29 cellular contexts compared by ENCODE assay signal in the genomic region with DNA sequence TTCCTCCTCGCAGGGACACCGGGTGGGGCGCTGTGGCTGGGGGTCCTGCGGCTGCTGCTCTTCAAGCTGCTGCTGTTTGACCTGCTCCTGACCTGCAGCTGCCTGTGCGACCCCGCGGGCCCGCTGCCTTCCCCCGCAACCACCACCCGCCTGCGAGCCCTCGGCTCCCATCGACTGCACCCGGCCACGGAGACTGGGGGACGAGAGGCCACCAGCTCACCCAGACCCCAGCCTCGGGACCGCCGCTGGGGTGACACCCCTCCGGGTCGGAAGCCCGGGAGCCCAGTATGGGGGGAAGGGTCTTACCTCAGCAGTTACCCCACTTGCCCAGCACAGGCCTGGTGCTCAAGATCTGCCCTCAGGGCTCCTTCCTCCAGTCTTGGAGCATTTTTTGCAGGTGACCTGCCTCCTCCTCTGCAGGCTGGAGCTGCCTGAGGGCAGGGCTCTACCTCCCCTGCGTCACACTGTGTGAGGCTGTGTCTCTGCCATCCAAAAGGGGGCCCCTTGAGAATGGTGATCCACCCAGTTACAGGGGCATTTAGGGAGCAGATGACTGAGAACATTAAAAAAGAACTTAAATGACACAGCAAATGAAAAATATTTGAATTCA. TPM values are rescaled to one million over a fixed set of nuclear protein-coding genes. Genes with fewer than 3 reads are reported as not detected.
DNase-seq lines count a peak whose midpoint lies in the region; ATAC-seq and TF ChIP-seq lines count a peak whose summit lies in the region.
"Had no signal": no experiment of that assay in that cellular context is flagged by ENCODE, and none has a peak within 500 bp of the region (broad histone marks: within the 10 kb centered on the region; RNA-seq: fewer than 3 reads in every experiment).

No MANE protein-coding gene starts in this region.

- in situ Hi-C loops in IMR-90 (cut with MboI; ENCODE audit: low sequenced_read_pairs) = no loop called here

- H3K79me1 ChIP-seq in IMR-90 (ENCODE audit: low read depth in 1 of 2, low read length in 2 of 2) = peaks cover under 1 to 2% of the 10 kb centered on the region in 2 experiments; a peak in 3 of 4 replicates
- no peaks in the 10 kb centered on the region for H3K79me1 ChIP-seq in neuronal stem cell (ENCODE audit: low read depth, low read length)

- no peak overlapping the region for H3K4me3 Mint-ChIP-seq in activated T-cell treated with anti-CD3 and anti-CD28 coated beads, Interleukin-2, amount 50 U/mL, for 24 hours
- H3K4me3 Mint-ChIP-seq in endodermal cell (no peak overlapping the region), glutamatergic neuron (ENCODE audit: unreplicated experiment) (no peak overlapping the region)
- H3K4me3 Mint-ChIP-seq: brain, natural killer cell, type B pancreatic cell had no signal

- peaks cover 12% of the 10 kb centered on the region for H3K36me3 Mint-ChIP-seq in activated T-cell treated with anti-CD3 and anti-CD28 coated beads, Interleukin-2, amount 50 U/mL, for 24 hours (ENCODE audit: low read depth)
- H3K36me3 Mint-ChIP-seq in endodermal cell (ENCODE audit: low read depth) = no peaks in the 10 kb centered on the region
- no peaks in the 10 kb centered on the region for H3K36me3 Mint-ChIP-seq in glutamatergic neuron (ENCODE audit: unreplicated experiment)
- H3K36me3 Mint-ChIP-seq: brain, natural killer cell, type B pancreatic cell had no signal

- H3K4ac ChIP-seq in IMR-90 (ENCODE audit: low read depth, low read length) (no peak overlapping the region), neuronal stem cell (ENCODE audit: low read length) (no peak overlapping the region)

- TF ChIP-seq POLR2A in IMR-90 (IDR thresholded peaks at IDR 0.05; ENCODE audit: low read depth, low read length) = no peak
- no peak for TF ChIP-seq POLR2A in Peyer's patch (IDR thresholded peaks at IDR 0.05)

- no TSS peak for BruUV-seq in IMR-90 (replicated peaks; lab: Mats Ljungman, UMichigan)

- no peak overlapping the region for H3K4me2 ChIP-seq in IMR-90 (ENCODE audit: low read depth, low read length)
- H3K4me2 ChIP-seq in neuronal stem cell (ENCODE audit: insufficient read depth, low read length, poor library complexity, severe bottlenecking) = no peak overlapping the region
- H3K4me2 ChIP-seq: SK-N-SH had no signal

- no peak overlapping the region for H4K91ac ChIP-seq in IMR-90 (ENCODE audit: insufficient read depth, low read depth, low read length)
- no peak overlapping the region for H4K91ac ChIP-seq in neuronal stem cell (ENCODE audit: low read depth, low read length, poor library complexity)

- H4K8ac ChIP-seq in IMR-90 (ENCODE audit: low read depth in 2 of 2, low read length in 2 of 2) (no peak overlapping the region), neuronal stem cell (ENCODE audit: low read depth, low read length) (no peak overlapping the region)

- no peaks in the 10 kb centered on the region for H3K27me3 Mint-ChIP-seq in activated T-cell treated with anti-CD3 and anti-CD28 coated beads, Interleukin-2, amount 50 U/mL, for 24 hours
- H3K27me3 Mint-ChIP-seq in endodermal cell (ENCODE audit: insufficient read depth) (peaks cover 2% of the 10 kb centered on the region), glutamatergic neuron (ENCODE audit: unreplicated experiment) (peaks cover 5% of the 10 kb centered on the region)

- no peak for ATAC-seq in IMR-90 (ENCODE audit: low read depth)
- ATAC-seq: heart left ventricle, natural killer cell, pancreas, right cardiac atrium had no signal

- no peak for TF ChIP-seq RAD21 in IMR-90 (IDR thresholded peaks at IDR 0.05; ENCODE audit: low read length)

- H2AFZ ChIP-seq in IMR-90 (replicated peaks; ENCODE audit: low read length, poor library complexity) (peak overlapping the region; percentile 58), neuronal stem cell (ENCODE audit: low read length) (peak overlapping the region; percentile 61)
- H2AFZ ChIP-seq: GM23248 had no signal

- H3K27me3 ChIP-seq in IMR-90 (ENCODE audit: control insufficient read depth, insufficient read depth, low read length) (no peaks in the 10 kb centered on the region), endodermal cell (ENCODE audit: control insufficient read depth, insufficient read depth, low read length, poor library complexity, severe bottlenecking) (no peaks in the 10 kb centered on the region), neuronal stem cell (ENCODE audit: control insufficient read depth in 3 of 3, insufficient read depth in 3 of 3, low read depth in 1 of 3, low read length in 3 of 3) (no peaks in the 10 kb centered on the region), Peyer's patch (no peaks in the 10 kb centered on the region)
- H3K27me3 ChIP-seq: pancreas had no signal

- no peak overlapping the region for H3K56ac ChIP-seq in IMR-90 (ENCODE audit: extremely low read depth, insufficient read depth, low read length)

- H3K9ac ChIP-seq in IMR-90 (ENCODE audit: low read depth, low read length) = no peak overlapping the region
- no peak overlapping the region for H3K9ac ChIP-seq in endodermal cell (ENCODE audit: extremely low read depth, low read length, poor library complexity, severe bottlenecking)
- no peak overlapping the region for H3K9ac ChIP-seq in neuronal stem cell (ENCODE audit: low read depth, low read length, poor library complexity)
- H3K9ac ChIP-seq: GM23248, SK-N-SH had no signal

- H2BK5ac ChIP-seq in IMR-90 (ENCODE audit: low read depth, low read length, poor library complexity, severe bottlenecking) (no peak overlapping the region), neuronal stem cell (ENCODE audit: low read length) (peak overlapping the region; percentile 19)

- no peak overlapping the region; the same call in 1 of the 2 replicates for H3K23ac ChIP-seq in IMR-90 (ENCODE audit: low read depth, low read length)
- peak overlapping the region; percentile 89 for H3K23ac ChIP-seq in neuronal stem cell (ENCODE audit: low read depth, low read length, poor library complexity)

- POLR2A ChIA-PET in IMR-90 (lab: Charles Lee; ENCODE audit: unreplicated experiment) = no interaction called here

- peaks cover 3% of the 10 kb centered on the region; the same call in 1 of the 2 replicates for H4K20me1 ChIP-seq in IMR-90 (ENCODE audit: insufficient read depth, low read length)

- H3K4me1 Mint-ChIP-seq in activated T-cell treated with anti-CD3 and anti-CD28 coated beads, Interleukin-2, amount 50 U/mL, for 24 hours (ENCODE audit: low read depth) = peaks cover 11% of the 10 kb centered on the region
- H3K4me1 Mint-ChIP-seq in endodermal cell (peaks cover 7% of the 10 kb centered on the region), glutamatergic neuron (ENCODE audit: low read depth, unreplicated experiment) (peaks cover 3% of the 10 kb centered on the region)

- H3K9me3 ChIP-seq in IMR-90 (ENCODE audit: control insufficient read depth, insufficient read depth, low read length) (no peaks in the 10 kb centered on the region), endodermal cell (ENCODE audit: control insufficient read depth, low read length) (no peaks in the 10 kb centered on the region), neuronal stem cell (replicated peaks in 1 of 2; ENCODE audit: control insufficient read depth in 2 of 2, insufficient read depth in 1 of 2, low read depth in 1 of 2, low read length in 2 of 2) (no peaks in the 10 kb centered on the region), Peyer's patch (no peaks in the 10 kb centered on the region)
- H3K9me3 ChIP-seq: heart left ventricle, left ventricle myocardium inferior, pancreas, SK-N-SH had no signal

- H2AK5ac ChIP-seq in IMR-90 (ENCODE audit: low read depth, low read length) = no peak overlapping the region
- peak overlapping the region; percentile 47 for H2AK5ac ChIP-seq in neuronal stem cell (ENCODE audit: low read depth, low read length)

- no peak overlapping the region for H4K5ac ChIP-seq in IMR-90 (ENCODE audit: low read depth, low read length)

- no CpG with 5 or more reads among the region's 23 CpGs for WGBS in IMR-90 (ENCODE audit: extremely low coverage in 2 of 2, insufficient read length in 1 of 2), 2 experiments
- 87 to 91% methylated on average over 9 to 23 of the region's 23 CpGs for WGBS in endodermal cell (ENCODE audit: insufficient coverage in 1 of 2, insufficient read length in 1 of 2), 2 experiments
- no CpG with 5 or more reads among the region's 23 CpGs for WGBS in neuronal stem cell (ENCODE audit: extremely low coverage in 2 of 2, insufficient read length in 2 of 2, insufficient replicate concordance in 1 of 2), 2 donors

- TF ChIP-seq CTCF in IMR-90 (conservative IDR thresholded peaks at IDR 0.05; ENCODE audit: low read depth, low read length) (no peak), endodermal cell (conservative IDR thresholded peaks at IDR 0.05) (peak; percentile 11), Peyer's patch (IDR thresholded peaks at IDR 0.05) (no peak), glutamatergic neuron (IDR thresholded peaks at IDR 0.05; ENCODE audit: partially characterized antibody, unreplicated experiment) (no peak)

- H2BK12ac ChIP-seq in neuronal stem cell (ENCODE audit: low read length) = peak overlapping the region; percentile 30

- H3K4me1 ChIP-seq in IMR-90 (ENCODE audit: control insufficient read depth, insufficient read depth, low read length) (peaks cover 2% of the 10 kb centered on the region), endodermal cell (ENCODE audit: control insufficient read depth, insufficient read depth, low read length) (no peaks in the 10 kb centered on the region), neuronal stem cell (ENCODE audit: control insufficient read depth in 2 of 2, insufficient read depth in 1 of 2, low read depth in 1 of 2, low read length in 2 of 2) (peaks cover 2 to 5% of the 10 kb centered on the region in 2 donors), Peyer's patch (peaks cover 0 to 7% (median under 1%) of the 10 kb centered on the region in 4 donors)

- no peaks in the 10 kb centered on the region for H3K9me3 Mint-ChIP-seq in activated T-cell treated with anti-CD3 and anti-CD28 coated beads, Interleukin-2, amount 50 U/mL, for 24 hours
- H3K9me3 Mint-ChIP-seq in endodermal cell (no peaks in the 10 kb centered on the region), glutamatergic neuron (ENCODE audit: unreplicated experiment) (peaks cover 2% of the 10 kb centered on the region)
- H3K9me3 Mint-ChIP-seq: natural killer cell, type B pancreatic cell had no signal

- no peak for DNase-seq in activated T-cell treated with anti-CD3 and anti-CD28 coated beads, Interleukin-2, amount 50 U/mL, for 24 hours
- DNase-seq in activated T-cell treated with anti-CD3 and anti-CD28 coated beads for 4 hours (no peak), IMR-90 (no peak), endodermal cell (peak; percentile 67), neuronal stem cell (ENCODE audit: low spot score) (no peak), H4 (ENCODE audit: low spot score) (no peak), Peyer's patch (no peak), glutamatergic neuron (no peak)
- DNase-seq: 8988T; activated effector memory CD4-positive, alpha-beta T cell treated with Interleukin-2 at 50 U/mL for 16 hours; DMS53; effector CD4-positive, alpha-beta T cell; GM23248; heart left ventricle; left ventricle myocardium inferior; midbrain; natural killer cell; NCI-H1105; NCI-H2029; NCI-H748 treated with DMSO at 0.1 percent for 48 hours; SK-N-SH had no signal

- no peak overlapping the region for H2BK20ac ChIP-seq in IMR-90 (ENCODE audit: low read depth, low read length)

- H3K14ac ChIP-seq in IMR-90 (replicated peaks; ENCODE audit: low read depth, low read length) (no peak overlapping the region), neuronal stem cell (ENCODE audit: low read length) (peak overlapping the region; percentile 17)

- H2BK15ac ChIP-seq in IMR-90 (ENCODE audit: low read depth, low read length) = no peak overlapping the region
- H2BK15ac ChIP-seq in neuronal stem cell (ENCODE audit: low read length) = peak overlapping the region; percentile 76

- peak overlapping the region; percentile 38 for H3K27ac Mint-ChIP-seq in activated T-cell treated with anti-CD3 and anti-CD28 coated beads, Interleukin-2, amount 50 U/mL, for 24 hours
- no peak overlapping the region for H3K27ac Mint-ChIP-seq in endodermal cell
- no peak overlapping the region for H3K27ac Mint-ChIP-seq in glutamatergic neuron (ENCODE audit: unreplicated experiment)
- H3K27ac Mint-ChIP-seq: brain, natural killer cell, type B pancreatic cell had no signal

- no peak overlapping the region for H3K18ac ChIP-seq in IMR-90 (ENCODE audit: low read depth, low read length)
- peak overlapping the region; percentile 33 for H3K18ac ChIP-seq in neuronal stem cell (ENCODE audit: low read length)

- H3K36me3 ChIP-seq in IMR-90 (ENCODE audit: control insufficient read depth, insufficient read depth, low read length) (no peaks in the 10 kb centered on the region), endodermal cell (ENCODE audit: control insufficient read depth, insufficient read depth, low read length) (no peaks in the 10 kb centered on the region), neuronal stem cell (replicated peaks in 1 of 2; ENCODE audit: control insufficient read depth in 2 of 2, insufficient read depth in 2 of 2, low read length in 2 of 2) (no peaks in the 10 kb centered on the region), Peyer's patch (no peaks in the 10 kb centered on the region)
- H3K36me3 ChIP-seq: heart left ventricle, left ventricle myocardium inferior, pancreas had no signal

- no peak overlapping the region for H3K27ac ChIP-seq in IMR-90 (ENCODE audit: insufficient read depth, low read length)
- H3K27ac ChIP-seq in endodermal cell (ENCODE audit: low read depth, low read length) = no peak overlapping the region
- H3K27ac ChIP-seq in neuronal stem cell (replicated peaks; ENCODE audit: low read length) = no peak overlapping the region
- no peak overlapping the region for H3K27ac ChIP-seq in Peyer's patch
- H3K27ac ChIP-seq: GM23248, heart left ventricle, left ventricle myocardium inferior, pancreas had no signal

- no peaks in the 10 kb centered on the region for H3K9me1 ChIP-seq in IMR-90 (ENCODE audit: insufficient read depth, low read length)

- CTCF ChIA-PET in IMR-90 (lab: Yijun Ruan, JAX) = no interaction called here

- peak overlapping the region; percentile 7 for H2AK9ac ChIP-seq in IMR-90 (replicated peaks; ENCODE audit: low read depth, low read length, poor library complexity)

- dilution Hi-C loops in IMR-90 (cut with HindIII; ENCODE audit: low sequenced_read_pairs, unreplicated experiment) = no loop called here

- no peak overlapping the region for H2BK120ac ChIP-seq in IMR-90 (ENCODE audit: low read depth, low read length)
- no peak overlapping the region for H2BK120ac ChIP-seq in neuronal stem cell (ENCODE audit: low read depth, low read length)

- no peak overlapping the region for H3K4me3 ChIP-seq in IMR-90 (ENCODE audit: insufficient read depth, low read depth, low read length)
- H3K4me3 ChIP-seq in endodermal cell (ENCODE audit: low read length) = no peak overlapping the region
- H3K4me3 ChIP-seq in neuronal stem cell (ENCODE audit: low read length in 2 of 2) = no peak overlapping the region
- no peak overlapping the region for H3K4me3 ChIP-seq in Peyer's patch
- H3K4me3 ChIP-seq: GM23248, heart left ventricle, left ventricle myocardium inferior, pancreas had no signal

- intact Hi-C loops in IMR-90 (cut with micrococcal nuclease) = no loop called here

RNA-seq across cellular contexts. Expression of a gene that starts 3.9 kb away (rescaled TPM):
- total RNA-seq in IMR-90 (2012; rRNA removed) = 13.3 and 15.3 TPM in 2 replicates
- 39.2 and 39.8 TPM in 2 replicates for polyA plus RNA-seq in IMR-90 (2012; rRNA removed)
- polyA plus RNA-seq in IMR-90 (2012; cell fraction: cytosol; rRNA removed) = 28.5 and 36.8 TPM in 2 replicates
- polyA plus RNA-seq in IMR-90 (2012; cell fraction: nucleus; rRNA removed; ENCODE audit: low replicate concordance) = 17.9 and 22.1 TPM in 2 replicates
- total RNA-seq in endodermal cell = 10 to 100 TPM; 72.7 to 73.6 TPM
- 57.4 TPM for polyA plus RNA-seq in endodermal cell (2013, experiment 1 of 2)
- 50.6 TPM for polyA plus RNA-seq in endodermal cell (2013, experiment 2 of 2)
- polyA plus RNA-seq in neuronal stem cell (2013, experiment 1 of 2) = 39.7 TPM
- 39.2 TPM for polyA plus RNA-seq in neuronal stem cell (2013, experiment 2 of 2)
- total RNA-seq in H4 (2014; rRNA removed; shearing (Covaris generic)) = 34.0 and 50.6 TPM in 2 replicates
- 100 to 1,000 TPM in 1 of 4 donors, 10 to 100 TPM in 3; 27.8 to 101 (median 47.9) TPM for total RNA-seq in Peyer's patch
- 36.8 TPM for total RNA-seq in glutamatergic neuron (ENCODE audit: unreplicated experiment)

RNA-seq across cellular contexts. Expression of a gene that starts 9.5 kb away (rescaled TPM):
- total RNA-seq in IMR-90 (2012; rRNA removed) (not detected in 2 replicates), endodermal cell (not detected), Peyer's patch (not detected), glutamatergic neuron (ENCODE audit: unreplicated experiment) (not detected)
- not detected in 2 replicates for polyA plus RNA-seq in IMR-90 (2012; rRNA removed)
- polyA plus RNA-seq in IMR-90 (2012; cell fraction: cytosol; rRNA removed) = not detected in 2 replicates
- polyA plus RNA-seq in IMR-90 (2012; cell fraction: nucleus; rRNA removed; ENCODE audit: low replicate concordance) = not detected in 2 replicates
- polyA plus RNA-seq in endodermal cell (2013, experiment 1 of 2) = not detected
- not detected for polyA plus RNA-seq in endodermal cell (2013, experiment 2 of 2)
- not detected for polyA plus RNA-seq in neuronal stem cell (2013, experiment 1 of 2)
- polyA plus RNA-seq in neuronal stem cell (2013, experiment 2 of 2) = not detected
- not detected in 2 replicates for total RNA-seq in H4 (2014; rRNA removed; shearing (Covaris generic))
- total RNA-seq: cerebellum; epithelial cell of proximal tubule; fibroblast of villous mesenchyme; GM23248; left ventricle myocardium inferior; right cardiac atrium; T-helper 2 cell treated with Interferon-gamma antibody and Interleukin-4, amounts not matched to agents 100 ng/mL and 5 ng/mL, for 36 hours had no signal
- polyA plus RNA-seq: GM23248, heart left ventricle, pancreas, right cardiac atrium, SK-N-SH had no signal

RNA-seq across cellular contexts. Expression of a gene that starts 35.2 kb away (rescaled TPM):
- total RNA-seq in IMR-90 (2012; rRNA removed) = not detected in 2 replicates
- polyA plus RNA-seq in IMR-90 (2012; rRNA removed) = 0.36 TPM in 1 of 2 replicates, not detected in the other
- 0.09 TPM in 1 of 2 replicates, not detected in the other for polyA plus RNA-seq in IMR-90 (2012; cell fraction: cytosol; rRNA removed)
- 0.96 and 1.1 TPM in 2 replicates for polyA plus RNA-seq in IMR-90 (2012; cell fraction: nucleus; rRNA removed; ENCODE audit: low replicate concordance)
- under 1 TPM; 0.75 to 0.84 TPM for total RNA-seq in endodermal cell
- 1.1 TPM for polyA plus RNA-seq in endodermal cell (2013, experiment 1 of 2)
- polyA plus RNA-seq in endodermal cell (2013, experiment 2 of 2) = 1.1 TPM
- polyA plus RNA-seq in neuronal stem cell (2013, experiment 1 of 2) = 0.52 TPM
- 0.55 TPM for polyA plus RNA-seq in neuronal stem cell (2013, experiment 2 of 2)
- total RNA-seq in H4 (2014; rRNA removed; shearing (Covaris generic)) = not detected in 2 replicates
- 1 to 10 TPM in 1 of 4 donors, not detected in 3; 4.3 TPM for total RNA-seq in Peyer's patch
- total RNA-seq in glutamatergic neuron (ENCODE audit: unreplicated experiment) = 0.54 TPM
- total RNA-seq: epithelial cell of proximal tubule, fibroblast of villous mesenchyme, GM23248 had no signal
- polyA plus RNA-seq: GM23248 had no signal

RNA-seq across cellular contexts. Expression of a gene that starts 45.9 kb away (rescaled TPM):
- total RNA-seq in IMR-90 (2012; rRNA removed) (112 and 125 TPM in 2 replicates), endodermal cell (100 to 1,000 TPM; 112 to 114 TPM), Peyer's patch (10 to 100 TPM; 49.6 to 67.0 (median 53.2) TPM), glutamatergic neuron (ENCODE audit: unreplicated experiment) (80.2 TPM)
- polyA plus RNA-seq in IMR-90 (2012; rRNA removed) = 31.3 and 43.0 TPM in 2 replicates
- 10.1 and 18.2 TPM in 2 replicates for polyA plus RNA-seq in IMR-90 (2012; cell fraction: cytosol; rRNA removed)
- 3.2 and 12.8 TPM in 2 replicates for polyA plus RNA-seq in IMR-90 (2012; cell fraction: nucleus; rRNA removed; ENCODE audit: low replicate concordance)
- 91.1 TPM for polyA plus RNA-seq in endodermal cell (2013, experiment 1 of 2)
- 86.1 TPM for polyA plus RNA-seq in endodermal cell (2013, experiment 2 of 2)
- 69.1 TPM for polyA plus RNA-seq in neuronal stem cell (2013, experiment 1 of 2)
- 69.7 TPM for polyA plus RNA-seq in neuronal stem cell (2013, experiment 2 of 2)
- 188 and 203 TPM in 2 replicates for total RNA-seq in H4 (2014; rRNA removed; shearing (Covaris generic))

RNA-seq across cellular contexts. Expression of a gene that starts 53.6 kb away (rescaled TPM):
- total RNA-seq in IMR-90 (2012; rRNA removed) (9.4 and 10.6 TPM in 2 replicates), endodermal cell (10 to 100 TPM; 17.2 to 21.4 TPM), Peyer's patch (10 to 100 TPM; 19.0 to 61.3 (median 39.0) TPM), glutamatergic neuron (ENCODE audit: unreplicated experiment) (13.8 TPM)
- 9.6 and 10.4 TPM in 2 replicates for polyA plus RNA-seq in IMR-90 (2012; rRNA removed)
- polyA plus RNA-seq in IMR-90 (2012; cell fraction: cytosol; rRNA removed) = 10.2 and 10.6 TPM in 2 replicates
- polyA plus RNA-seq in IMR-90 (2012; cell fraction: nucleus; rRNA removed; ENCODE audit: low replicate concordance) = 24.1 and 53.7 TPM in 2 replicates
- polyA plus RNA-seq in endodermal cell (2013, experiment 1 of 2) = 8.5 TPM
- polyA plus RNA-seq in endodermal cell (2013, experiment 2 of 2) = 7.7 TPM
- polyA plus RNA-seq in neuronal stem cell (2013, experiment 1 of 2) = 7.3 TPM
- 7.4 TPM for polyA plus RNA-seq in neuronal stem cell (2013, experiment 2 of 2)
- 39.2 and 45.8 TPM in 2 replicates for total RNA-seq in H4 (2014; rRNA removed; shearing (Covaris generic))
